8 cellular contexts compared by ENCODE assay signal in the genomic region with DNA sequence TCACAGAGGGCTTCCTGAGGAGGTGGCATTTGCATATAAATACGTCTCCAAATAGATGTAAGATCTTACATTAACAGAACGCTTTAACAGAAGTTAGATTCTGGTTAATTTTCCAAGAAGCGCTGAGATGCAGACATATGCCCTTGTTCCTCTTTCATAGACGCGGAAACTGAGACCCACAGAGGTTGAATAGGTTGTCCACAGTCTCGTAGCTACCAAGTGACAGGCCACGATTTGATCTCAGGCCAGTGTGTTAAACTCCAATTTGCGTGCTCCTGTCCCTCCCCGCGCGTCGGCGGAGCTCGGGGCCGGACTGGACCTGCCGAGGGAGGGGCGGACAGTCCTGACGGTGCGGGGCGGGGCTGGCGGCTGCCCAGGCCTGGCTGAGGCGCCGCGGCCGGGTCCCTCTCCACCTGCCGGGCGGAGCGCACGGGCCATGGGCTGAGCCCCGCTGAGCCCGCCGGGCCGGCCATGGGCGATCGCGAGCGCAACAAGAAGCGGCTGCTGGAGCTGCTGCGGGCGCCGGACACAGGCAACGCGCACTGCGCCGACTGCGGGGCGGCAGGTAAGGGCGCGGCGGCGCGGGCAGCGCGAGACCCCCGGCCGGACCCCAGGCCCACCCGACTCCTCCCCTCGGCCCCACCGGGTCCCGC. TPM values are rescaled to one million over a fixed set of nuclear protein-coding genes. Genes with fewer than 3 reads are reported as not detected.
DNase-seq lines count a peak whose midpoint lies in the region; ATAC-seq and TF ChIP-seq lines count a peak whose summit lies in the region.

A gene with protein sequence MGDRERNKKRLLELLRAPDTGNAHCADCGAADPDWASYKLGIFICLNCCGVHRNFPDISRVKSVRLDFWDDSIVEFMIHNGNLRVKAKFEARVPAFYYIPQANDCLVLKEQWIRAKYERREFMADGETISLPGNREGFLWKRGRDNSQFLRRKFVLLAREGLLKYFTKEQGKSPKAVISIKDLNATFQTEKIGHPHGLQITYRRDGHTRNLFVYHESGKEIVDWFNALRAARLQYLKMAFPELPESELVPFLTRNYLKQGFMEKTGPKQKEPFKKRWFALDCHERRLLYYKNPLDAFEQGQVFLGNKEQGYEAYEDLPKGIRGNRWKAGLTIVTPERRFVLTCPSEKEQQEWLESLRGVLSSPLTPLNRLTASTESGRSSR (plus strand): TSS at position 402 of the 653 bp plus-strand sequence. CDS start 70 bp downstream, at position 472.

- no peak for TF ChIP-seq RAD21 in SK-N-SH (IDR thresholded peaks at IDR 0.05; ENCODE audit: low read length)

- TF ChIP-seq POLR2A in upper lobe of left lung (IDR thresholded peaks at IDR 0.05) = peak in 1 of 4 donors; percentile 70

- no peak for TF ChIP-seq CTCF in SK-N-SH (IDR thresholded peaks at IDR 0.05)
- no peak for TF ChIP-seq CTCF in epithelial cell of esophagus (IDR thresholded peaks at IDR 0.05; ENCODE audit: insufficient read depth, low read depth, low read length, missing control alignments)
- TF ChIP-seq CTCF in upper lobe of left lung (IDR thresholded peaks at IDR 0.05) = no peak

- H2AFZ ChIP-seq in SK-N-SH (ENCODE audit: low read depth) = 0 out of 2 replicates have a peak within 1 kb of the TSS, but pooled peaks have one; percentile 11

- DNase-seq in ACHN (peak; percentile 73), SK-N-SH (peak; percentile 69), epithelial cell of esophagus (ENCODE audit: low read depth) (peak; percentile 67), midbrain (lab: John Stamatoyannopoulos, UW) (peak; percentile 14), upper lobe of left lung (peak; percentile 78 to 95), COLO829 (ENCODE audit: low spot score) (no peak)

- H3K27ac ChIP-seq in SK-N-SH (ENCODE audit: low read depth in 2 of 2, low read length in 1 of 2) (no peak within 1 kb of the TSS), upper lobe of left lung (peak within 1 kb of the TSS; percentile 27 to 82 (median 54))

- ATAC-seq in GM18867 (IDR thresholded peaks at IDR 0.05; ENCODE audit: unreplicated experiment) (peak; percentile 42), upper lobe of left lung (ENCODE audit: low FRiP score in 2 of 2) (peak; percentile 73 to 89), HG02852 (IDR thresholded peaks at IDR 0.05; ENCODE audit: unreplicated experiment) (no peak)

- H3K27me3 ChIP-seq in SK-N-SH (ENCODE audit: insufficient read depth) (peaks cover 38% of the 10 kb centered on the region), upper lobe of left lung (peaks cover 0 to 12% (median 6%) of the 10 kb centered on the region in 4 donors)

- H3K4me3 ChIP-seq in SK-N-SH (ENCODE audit: low read depth in 2 of 2, low read length in 1 of 2) = peak within 1 kb of the TSS; percentile 39 to 46; a peak in 3 of 4 replicates
- peak within 1 kb of the TSS; percentile 50 for H3K4me3 ChIP-seq in epithelial cell of esophagus (ENCODE audit: low read length)
- peak within 1 kb of the TSS; percentile 33 to 67 (median 63) for H3K4me3 ChIP-seq in upper lobe of left lung

- in situ Hi-C loops in ACHN (cut with HindIII; ENCODE audit: low pct_ligation_motif_present, low pct_unique_long_range_greater_than_20kb, low sequenced_read_pairs) = no loop called here

- CTCF ChIA-PET in SK-N-SH (lab: Yijun Ruan, JAX) = interaction anchor here (0.6 to 2.1 kb wide), 2 partner anchors 294 to 295 kb away, joined by 3 to 4 read pairs; no protein-coding TSS in a partner anchor

- H3K36me3 ChIP-seq in SK-N-SH (replicated peaks in 1 of 2; ENCODE audit: control insufficient read depth in 1 of 2, insufficient read depth in 2 of 2, low read length in 1 of 2) (no peaks in the 10 kb centered on the region), upper lobe of left lung (no peaks in the 10 kb centered on the region)

- TF ChIP-seq EP300 in SK-N-SH (IDR thresholded peaks at IDR 0.05; ENCODE audit: borderline replicate concordance in 1 of 2, low read depth in 1 of 2, low read length in 1 of 2) (no peak), upper lobe of left lung (IDR thresholded peaks at IDR 0.05) (no peak)

- POLR2A ChIA-PET in SK-N-SH (lab: Yijun Ruan, JAX) = no interaction called here

- H3K9me3 ChIP-seq in SK-N-SH (no peaks in the 10 kb centered on the region), upper lobe of left lung (no peaks in the 10 kb centered on the region)

- peaks cover 3% of the 10 kb centered on the region for H3F3A ChIP-seq in SK-N-SH (replicated peaks; ENCODE audit: insufficient read depth)

- H3K4me1 ChIP-seq in SK-N-SH (ENCODE audit: control insufficient read depth in 1 of 2, insufficient read depth in 2 of 2, low read depth in 1 of 2, low read length in 1 of 2) = peaks cover 0 to 5% of the 10 kb centered on the region in 2 experiments; a peak in 1 of 4 replicates
- H3K4me1 ChIP-seq in upper lobe of left lung = peaks cover 9 to 23% (median 17%) of the 10 kb centered on the region in 4 donors

- no peak within 1 kb of the TSS for H3K9ac ChIP-seq in SK-N-SH

- H3K9me2 ChIP-seq in SK-N-SH = no peaks in the 10 kb centered on the region

- WGBS in SK-N-SH (ENCODE audit: low lambda C conversion rate) = 28% methylated on average over 21 of the region's 60 CpGs
- 11 to 48% methylated on average over 3 to 10 of the region's 60 CpGs for WGBS in upper lobe of left lung, 2 donors

- H3K4me2 ChIP-seq in SK-N-SH = peak within 1 kb of the TSS; percentile 71

- no peaks in the 10 kb centered on the region for H3K79me2 ChIP-seq in SK-N-SH (ENCODE audit: insufficient read depth)

- no peaks in the 10 kb centered on the region for H4K20me1 ChIP-seq in SK-N-SH (ENCODE audit: insufficient read depth)

TF ChIP-seq in SK-N-SH, 30 proteins besides CTCF, POLR2A, EP300 and RAD21:
- peak; percentile 81; the same call in 1 of the 2 replicates for TF ChIP-seq EZH2phosphoT487 (IDR thresholded peaks at IDR 0.05; ENCODE audit: borderline replicate concordance, low read depth)
- TF ChIP-seq, protein P1, sequence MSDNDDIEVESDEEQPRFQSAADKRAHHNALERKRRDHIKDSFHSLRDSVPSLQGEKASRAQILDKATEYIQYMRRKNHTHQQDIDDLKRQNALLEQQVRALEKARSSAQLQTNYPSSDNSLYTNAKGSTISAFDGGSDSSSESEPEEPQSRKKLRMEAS (IDR thresholded peaks at IDR 0.05; ENCODE audit: low read depth) = no peak

RNA-seq across cellular contexts. Expression of the gene that starts here (rescaled TPM):
- 0.39 and 0.42 TPM in 2 replicates for polyA plus RNA-seq in SK-N-SH (2012; rRNA removed)
- polyA plus RNA-seq in SK-N-SH (2012; cell fraction: cytosol; rRNA removed) = 0.22 TPM in 2 replicates
- 0.46 and 0.74 TPM in 2 replicates for polyA plus RNA-seq in SK-N-SH (2012; cell fraction: nucleus; rRNA removed)
- 10 to 100 TPM; 15.8 to 54.5 (median 25.2) TPM for total RNA-seq in upper lobe of left lung

Comparison
In these comparisons a context has a peak if more than half of its experiments do, and no peak if none do; other contexts are left out.
1. Peak in DNase-seq, H3K4me3 ChIP-seq and H3K4me2 ChIP-seq in SK-N-SH; RNA of the gene not detected or under 1 TPM.
2. H3K27ac ChIP-seq: peak in upper lobe of left lung (4 of 4); none in SK-N-SH (0 of 2).
3. Peak in every context shown above with its lines, with median percentiles within 50 percentile points of each other: H3K4me3 ChIP-seq.